16 cellular contexts compared by ENCODE assay signal in genomic region chr1:156012051-156012817, GRCh38. TPM values are rescaled to one million over a fixed set of nuclear protein-coding genes. Genes with fewer than 3 reads are reported as not detected.
DNase-seq lines count a peak whose midpoint lies in the region; ATAC-seq and TF ChIP-seq lines count a peak whose summit lies in the region.
"Had no signal": no experiment of that assay in that cellular context is flagged by ENCODE, and none has a peak within 500 bp of the region (broad histone marks: within the 10 kb centered on the region; RNA-seq: fewer than 3 reads in every experiment).

No MANE protein-coding gene starts in this region.

- CTCF ChIA-PET in activated B cell treated with CpG ODN at 0.5 μM for 24 hours (lab: Charles Lee): no interaction called here

- no peak for TF ChIP-seq POLR2A in GM18505 (IDR thresholded peaks at IDR 0.05; ENCODE audit: borderline replicate concordance, extremely low read depth, insufficient read depth, insufficient read length)

- peak overlapping the region; percentile 74 for H3K27ac Mint-ChIP-seq in activated B cell treated with CpG ODN at 0.5 μM for 24 hours
- H3K27ac Mint-ChIP-seq: GM23338; T-helper 1 cell treated with Interleukin-12 subunit alpha and Interleukin-12 subunit beta and Interleukin-4 antibody, amounts not matched to agents 30 μg/mL and 1 μg/mL, for 36 hours had no signal

- no peaks in the 10 kb centered on the region for H3K27me3 Mint-ChIP-seq in activated B cell treated with CpG ODN at 0.5 μM for 24 hours
- H3K27me3 Mint-ChIP-seq: brain; stimulated activated naive CD8-positive, alpha-beta T cell treated with anti-CD3 and anti-CD28 coated beads, Interleukin-15, amount 100 ng/mL, for 72 hours had no signal

- no peak for TF ChIP-seq CTCF in activated B cell treated with CpG ODN at 0.5 μM for 24 hours (IDR thresholded peaks at IDR 0.05)

- no peaks in the 10 kb centered on the region for H3K9me3 Mint-ChIP-seq in activated B cell treated with CpG ODN at 0.5 μM for 24 hours
- H3K9me3 Mint-ChIP-seq: brain; GM23338; stimulated activated naive CD8-positive, alpha-beta T cell treated with anti-CD3 and anti-CD28 coated beads, Interleukin-15, amount 100 ng/mL, for 72 hours; T-helper 1 cell treated with Interleukin-12 subunit alpha and Interleukin-12 subunit beta and Interleukin-4 antibody, amounts not matched to agents 30 μg/mL and 1 μg/mL, for 36 hours had no signal

- peak overlapping the region; percentile 28 for H3K4me3 Mint-ChIP-seq in activated B cell treated with CpG ODN at 0.5 μM for 24 hours
- H3K4me3 Mint-ChIP-seq: brain; GM23338; stimulated activated naive CD8-positive, alpha-beta T cell treated with anti-CD3 and anti-CD28 coated beads, Interleukin-15, amount 100 ng/mL, for 72 hours; T-helper 1 cell treated with Interleukin-12 subunit alpha and Interleukin-12 subunit beta and Interleukin-4 antibody, amounts not matched to agents 30 μg/mL and 1 μg/mL, for 36 hours had no signal

- intact Hi-C loops in activated B cell treated with CpG ODN at 0.5 μM for 24 hours (cut with micrococcal nuclease): loop anchor here (2.0 kb wide), 1 partner anchor 43 kb away; the partner anchor contains the start of gene LAMTOR2

- no peak for DNase-seq in activated B cell treated with CpG ODN at 0.5 μM for 24 hours
- DNase-seq in GF-D8 (lab: John Stamatoyannopoulos, UW): no peak
- DNase-seq in NCI-H1417 treated with DMSO at 0.1 percent for 48 hours (lab: John Stamatoyannopoulos, UW): no peak
- DNase-seq in A172 (ENCODE audit: low spot score): no peak
- DNase-seq: Caco-2; esophagus squamous epithelium; Karpas-422; NCI-H524 treated with DMSO at 0.1 percent for 48 hours; stimulated activated naive CD8-positive, alpha-beta T cell treated with anti-CD3 and anti-CD28 coated beads, Interleukin-15, amount 100 ng/mL, for 72 hours had no signal

- H3K4me1 Mint-ChIP-seq in activated B cell treated with CpG ODN at 0.5 μM for 24 hours: peaks cover 23% of the 10 kb centered on the region

- ATAC-seq in GM18505 (IDR thresholded peaks at IDR 0.05; ENCODE audit: unreplicated experiment) (peak; percentile 79), GM19463 (IDR thresholded peaks at IDR 0.05; ENCODE audit: unreplicated experiment) (peak; percentile 80), HG03060 (IDR thresholded peaks at IDR 0.05; ENCODE audit: low read depth, unreplicated experiment) (peak; percentile 69), activated B cell treated with CpG ODN at 0.5 μM for 24 hours (ENCODE audit: low read depth) (peak; percentile 90), GM21367 (IDR thresholded peaks at IDR 0.05; ENCODE audit: unreplicated experiment) (no peak)
- ATAC-seq: GM23338; stimulated activated naive CD8-positive, alpha-beta T cell treated with anti-CD3 and anti-CD28 coated beads, Interleukin-15, amount 100 ng/mL, for 72 hours had no signal

- H3K36me3 Mint-ChIP-seq in activated B cell treated with CpG ODN at 0.5 μM for 24 hours (ENCODE audit: low read depth): peaks cover 71% of the 10 kb centered on the region

- POLR2A ChIA-PET in activated B cell treated with CpG ODN at 0.5 μM for 24 hours (lab: Charles Lee): no interaction called here

RNA-seq across cellular contexts. Expression of gene SSR2, which starts 8.5 kb away (rescaled TPM):
- 136 and 146 TPM in 2 replicates for total RNA-seq in activated B cell treated with CpG ODN at 0.5 μM for 24 hours
- 573 and 778 TPM in 2 replicates for total RNA-seq in A172 (2014; rRNA removed; shearing (Covaris generic))

RNA-seq across cellular contexts. Expression of gene ARHGEF2, which starts 33.9 kb away (rescaled TPM):
- total RNA-seq in activated B cell treated with CpG ODN at 0.5 μM for 24 hours: 188 and 207 TPM in 2 replicates
- total RNA-seq in A172 (2014; rRNA removed; shearing (Covaris generic)): 153 and 155 TPM in 2 replicates

RNA-seq across cellular contexts. Expression of gene UBQLN4, which starts 41.4 kb away (rescaled TPM):
- 28.1 and 32.5 TPM in 2 replicates for total RNA-seq in activated B cell treated with CpG ODN at 0.5 μM for 24 hours
- 35.9 and 37.1 TPM in 2 replicates for total RNA-seq in A172 (2014; rRNA removed; shearing (Covaris generic))

RNA-seq across cellular contexts. Expression of gene LAMTOR2, which starts 42.3 kb away (rescaled TPM):
- total RNA-seq in activated B cell treated with CpG ODN at 0.5 μM for 24 hours: 45.9 and 48.0 TPM in 2 replicates
- 179 TPM in 2 replicates for total RNA-seq in A172 (2014; rRNA removed; shearing (Covaris generic))

RNA-seq across cellular contexts. Expression of gene RAB25, which starts 48.7 kb away (rescaled TPM):
- 0.32 and 0.38 TPM in 2 replicates for total RNA-seq in activated B cell treated with CpG ODN at 0.5 μM for 24 hours
- total RNA-seq in A172 (2014; rRNA removed; shearing (Covaris generic)): 0.12 TPM in 1 of 2 replicates, not detected in the other
